ENCODE assay signal across 1 cellular context in genomic region chr11:15146271-15147003, GRCh38.
TF ChIP-seq lines count a peak whose summit lies in the region.

No MANE protein-coding gene starts in this region.

TF ChIP-seq in IMR-90, 13 proteins besides CTCF, POLR2A, EP300 and RAD21 (continued from another document):
- TF ChIP-seq USF2 (IDR thresholded peaks at IDR 0.05; ENCODE audit: low read depth, low read length): no peak
- TF ChIP-seq MAZ (IDR thresholded peaks at IDR 0.05; ENCODE audit: borderline replicate concordance, low read depth, low read length): no peak
- no peak for TF ChIP-seq SMC3 (IDR thresholded peaks at IDR 0.05; ENCODE audit: low read depth, low read length)
- TF ChIP-seq MAFK (IDR thresholded peaks at IDR 0.05; ENCODE audit: low read depth, low read length): no peak
- no peak for TF ChIP-seq RFX5 (IDR thresholded peaks at IDR 0.05; ENCODE audit: low read depth, low read length)
- no peak for TF ChIP-seq BHLHE40 (IDR thresholded peaks at IDR 0.05; ENCODE audit: low read depth, low read length)
- no peak for TF ChIP-seq CEBPB (IDR thresholded peaks at IDR 0.05; ENCODE audit: low read depth, low read length)
- TF ChIP-seq FOS (IDR thresholded peaks at IDR 0.05; ENCODE audit: low read depth, low read length): no peak
- TF ChIP-seq NFE2L2 (IDR thresholded peaks at IDR 0.05; ENCODE audit: low read depth, low read length): no peak
- no peak for TF ChIP-seq RCOR1 (IDR thresholded peaks at IDR 0.05; ENCODE audit: insufficient replicate concordance, low read length)
- TF ChIP-seq ELK1 (IDR thresholded peaks at IDR 0.05; ENCODE audit: borderline replicate concordance, low read depth, low read length): no peak
- TF ChIP-seq CHD1 (IDR thresholded peaks at IDR 0.05; ENCODE audit: low read depth, low read length): no peak
TF ChIP-seq in IMR-90: peak in this region for 0.
